Comparison of ENCODE assay signal across 16 cellular contexts in the genomic region with DNA sequence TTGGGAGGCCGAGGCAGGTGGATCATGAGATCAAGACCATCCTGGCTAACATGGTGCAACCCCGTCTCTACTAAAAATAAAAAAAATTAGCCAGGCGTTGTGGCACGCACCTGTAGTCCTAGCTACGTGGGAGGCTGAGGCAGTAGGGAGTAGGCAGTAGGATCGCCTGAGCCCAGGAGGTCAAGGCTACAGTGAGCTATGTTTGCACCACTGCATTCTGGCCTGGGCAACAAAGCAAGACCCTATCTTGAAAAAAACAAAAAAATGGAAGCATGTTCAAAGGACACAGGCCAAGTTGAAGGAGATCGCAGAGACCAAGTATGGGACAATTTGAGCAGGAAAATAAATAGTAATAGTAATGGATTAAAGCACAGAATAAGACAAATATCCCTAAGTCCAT. TPM values are rescaled to one million over a fixed set of nuclear protein-coding genes. Genes with fewer than 3 reads are reported as not detected.
A peak's percentile ranks its signal among the peaks of the same experiment; 100 is the strongest.
DNase-seq lines count a peak whose midpoint lies in the region; ATAC-seq, FAIRE-seq and TF ChIP-seq lines count a peak whose summit lies in the region.
"Had no signal": no experiment of that assay in that cellular context is flagged by ENCODE, and none has a peak within 500 bp of the region (broad histone marks: within the 10 kb centered on the region; RNA-seq: fewer than 3 reads in every experiment).

No MANE protein-coding gene starts in this region.

- peaks cover 20% of the 10 kb centered on the region for H3K79me2 ChIP-seq in HepG2 (ENCODE audit: insufficient read depth, low read length)

- no peaks in the 10 kb centered on the region for H3K9me3 ChIP-seq in HepG2 (ENCODE audit: low read length)
- no peaks in the 10 kb centered on the region for H3K9me3 ChIP-seq in right lobe of liver
- no peaks in the 10 kb centered on the region for H3K9me3 ChIP-seq in esophagus squamous epithelium
- no peaks in the 10 kb centered on the region for H3K9me3 ChIP-seq in uterus
- H3K9me3 ChIP-seq: stomach had no signal

- H3K9ac ChIP-seq in HepG2 (ENCODE audit: insufficient read depth, low read depth, low read length): no peak overlapping the region

- no peak for TF ChIP-seq CTCF in HepG2 (CRISPR knock-in tag; IDR thresholded peaks at IDR 0.05)
- no peak for TF ChIP-seq CTCF in right lobe of liver (IDR thresholded peaks at IDR 0.05)
- no peak for TF ChIP-seq CTCF in esophagus squamous epithelium (IDR thresholded peaks at IDR 0.05)
- TF ChIP-seq CTCF in uterus (IDR thresholded peaks at IDR 0.05): no peak

- intact Hi-C loops in HepG2 (cut with micrococcal nuclease; ENCODE audit: unreplicated experiment): no loop called here
- intact Hi-C loops in right lobe of liver (cut with DNase I): no loop called here
- intact Hi-C loops in esophagus squamous epithelium (cut with DNase I): no loop called here
- intact Hi-C loops in uterus (cut with DNase I; ENCODE audit: low total_unique reads): no loop called here

- in situ Hi-C loops in HepG2 (cut with HindIII; ENCODE audit: extremely low pct_ligation_motif_present, low pct_unique_long_range_greater_than_20kb): no loop called here

- peak overlapping the region; percentile 15 for H3K27ac ChIP-seq in HepG2 (ENCODE audit: extremely low read length, insufficient read depth, low read length)
- H3K27ac ChIP-seq in right lobe of liver: no peak overlapping the region
- peak overlapping the region in 3 of 4 donors; percentile 28 to 67 (median 36) for H3K27ac ChIP-seq in esophagus squamous epithelium
- H3K27ac ChIP-seq in uterus: peak overlapping the region; percentile 23 to 60
- H3K27ac ChIP-seq: stomach had no signal

- no peak for FAIRE-seq in HepG2 (lab: Jason Lieb, UNC)
- FAIRE-seq: GM19239 had no signal

- TF ChIP-seq POLR2A in HepG2 (IDR thresholded peaks at IDR 0.05; ENCODE audit: insufficient read depth in 1 of 2, low read depth in 2 of 2, low read length in 2 of 2) (no peak), right lobe of liver (IDR thresholded peaks at IDR 0.05) (no peak), esophagus squamous epithelium (IDR thresholded peaks at IDR 0.05) (no peak), uterus (IDR thresholded peaks at IDR 0.05) (no peak)

- CTCF ChIA-PET in HepG2 (lab: Yijun Ruan, JAX; ENCODE audit: low intra/inter-chr PET ratio, low total read pairs): no interaction called here

- no peak overlapping the region for H3K4me3 ChIP-seq in HepG2 (replicated peaks in 1 of 3; ENCODE audit: insufficient read depth in 1 of 3, low read depth in 2 of 3, low read length in 3 of 3)
- no peak overlapping the region for H3K4me3 ChIP-seq in right lobe of liver
- no peak overlapping the region for H3K4me3 ChIP-seq in esophagus squamous epithelium
- H3K4me3 ChIP-seq in uterus: no peak overlapping the region
- H3K4me3 ChIP-seq: stomach had no signal

- 87% methylated on average over 7 of the region's 7 CpGs for WGBS in HepG2 (ENCODE audit: low lambda C conversion rate)
- 81% methylated on average over 7 of the region's 7 CpGs for WGBS in right lobe of liver (ENCODE audit: insufficient coverage, low coverage, low lambda C conversion rate, missing lambda C conversion rate)
- 72 to 74% methylated on average over 6 to 7 of the region's 7 CpGs for WGBS in esophagus squamous epithelium, 2 donors

- H3K27me3 ChIP-seq in HepG2 (ENCODE audit: control insufficient read depth in 1 of 2, insufficient read depth in 2 of 2, low read length in 2 of 2) (no peaks in the 10 kb centered on the region; a peak in 1 of 5 replicates), right lobe of liver (no peaks in the 10 kb centered on the region), esophagus squamous epithelium (no peaks in the 10 kb centered on the region), uterus (no peaks in the 10 kb centered on the region)
- H3K27me3 ChIP-seq: stomach had no signal

- H3K4me1 ChIP-seq in HepG2 (ENCODE audit: insufficient read depth, low read length): peaks cover 18% of the 10 kb centered on the region; the same call in 1 of the 2 replicates
- no peaks in the 10 kb centered on the region for H3K4me1 ChIP-seq in right lobe of liver
- peaks cover 0 to 15% (median 5%) of the 10 kb centered on the region in 3 donors for H3K4me1 ChIP-seq in esophagus squamous epithelium
- no peaks in the 10 kb centered on the region for H3K4me1 ChIP-seq in uterus

- POLR2A ChIA-PET in HepG2 (lab: Yijun Ruan, JAX): interaction anchor here (1.1 to 1.6 kb wide), 3 partner anchors 15 to 37 kb away, joined by 3 to 6 read pairs (median 4); a partner anchor contains a TSS

- no peak for TF ChIP-seq RAD21 in HepG2 (CRISPR knock-in tag; IDR thresholded peaks at IDR 0.05)

- TF ChIP-seq EP300 in HepG2 (IDR thresholded peaks at IDR 0.05; ENCODE audit: low read depth in 2 of 2, low read length in 2 of 2) (no peak), HepG2 (CRISPR knock-in tag; IDR thresholded peaks at IDR 0.05; ENCODE audit: borderline replicate concordance) (no peak)

- H2AFZ ChIP-seq in HepG2 (ENCODE audit: low read length): no peak overlapping the region

- H3K4me2 ChIP-seq in HepG2 (ENCODE audit: low read depth, low read length): no peak overlapping the region

- no peaks in the 10 kb centered on the region for H4K20me1 ChIP-seq in HepG2 (ENCODE audit: insufficient read depth, low read length)

- ATAC-seq in HepG2 (no peak), right lobe of liver (no peak)

- no peak for DNase-seq in HepG2 (ENCODE audit: low spot score)
- DNase-seq in right lobe of liver: no peak
- DNase-seq in esophagus squamous epithelium (lab: John Stamatoyannopoulos, UW): no peak
- no peak for DNase-seq in uterus
- no peak for DNase-seq in NOMO-1 treated with DMSO at 0.1 percent for 48 hours (lab: John Stamatoyannopoulos, UW; ENCODE audit: unreplicated experiment)
- no peak for DNase-seq in SIG-M5 (lab: John Stamatoyannopoulos, UW)
- DNase-seq: activated CD4-positive, alpha-beta T cell treated with anti-CD3 and anti-CD28 coated beads for 48 hours; activated naive CD8-positive, alpha-beta T cell treated with anti-CD3 and anti-CD28 coated beads for 36 hours; activated T-cell treated with anti-CD3 and anti-CD28 coated beads, Interleukin-2, amount 50 U/mL, for 1 hour; caudate nucleus; effector CD4-positive, alpha-beta T cell; NCI-H1930; NCI-H524; retina; stomach had no signal

- no TSS peak for BruUV-seq in HepG2 (replicated peaks; lab: Mats Ljungman, UMichigan)

- H3K36me3 ChIP-seq in HepG2 (replicated peaks in 1 of 2; ENCODE audit: control insufficient read depth in 1 of 2, insufficient read depth in 2 of 2, low read length in 2 of 2) (peaks cover 25 to 63% of the 10 kb centered on the region in 2 experiments), right lobe of liver (peaks cover 0 to 23% (median 2%) of the 10 kb centered on the region in 4 donors), esophagus squamous epithelium (peaks cover 0 to 61% (median 0%) of the 10 kb centered on the region in 3 donors), uterus (no peaks in the 10 kb centered on the region)

RNA-seq across cellular contexts. Expression of a gene that starts 14.2 kb away (rescaled TPM):
- total RNA-seq in HepG2 (2016; rRNA removed; fragmentation: Illumina TruSeq; extraction: Trizol): 65.6 and 100 TPM in 2 replicates
- total RNA-seq in HepG2 (2016; cell fraction: cytosol; rRNA removed; fragmentation: Illumina TruSeq; extraction: Trizol; ENCODE audit: low read depth): 7.2 and 7.6 TPM in 2 replicates
- 68.5 and 86.5 TPM in 2 replicates for total RNA-seq in HepG2 (2016; cell fraction: insoluble cytoplasmic fraction; rRNA removed; fragmentation: Illumina TruSeq; extraction: Trizol)
- 25.1 and 25.2 TPM in 2 replicates for total RNA-seq in HepG2 (2016; cell fraction: membrane; rRNA removed; fragmentation: Illumina TruSeq; extraction: Trizol)
- 57.8 and 60.8 TPM in 2 replicates for total RNA-seq in HepG2 (2016; cell fraction: nucleus; rRNA removed; fragmentation: Illumina TruSeq; extraction: Trizol)
- polyA plus RNA-seq in HepG2 (2011; rRNA removed): 42.8 and 51.1 TPM in 2 replicates
- polyA plus RNA-seq in HepG2 (2011; cell fraction: cytosol; rRNA removed): 32.2 and 41.0 TPM in 2 replicates
- polyA plus RNA-seq in HepG2 (2011; cell fraction: nucleus; rRNA removed): 46.7 and 50.4 TPM in 2 replicates
- polyA plus RNA-seq in HepG2 (2012): 31.0 and 53.6 TPM in 2 replicates
- 3.4 and 4.5 TPM in 2 replicates for polyA plus RNA-seq in HepG2 (2016; cell fraction: cytosol; fragmentation: Illumina TruSeq; extraction: Trizol; ENCODE audit: low read depth)
- 56.7 and 71.7 TPM in 2 replicates for polyA plus RNA-seq in HepG2 (2016; cell fraction: insoluble cytoplasmic fraction; fragmentation: Illumina TruSeq; extraction: Trizol; ENCODE audit: low read depth)
- 12.3 and 13.7 TPM in 2 replicates for polyA plus RNA-seq in HepG2 (2016; cell fraction: membrane; fragmentation: Illumina TruSeq; extraction: Trizol; ENCODE audit: low read depth)
- 73.7 and 78.3 TPM in 2 replicates for polyA plus RNA-seq in HepG2 (2016; cell fraction: nucleus; fragmentation: Illumina TruSeq; extraction: Trizol; ENCODE audit: insufficient read depth, low read depth)
- polyA minus RNA-seq in HepG2 (2011; rRNA and poly(A)+ RNA removed; ENCODE audit: low replicate concordance): 92.8 and 252 TPM in 2 replicates
- 51.6 and 71.6 TPM in 2 replicates for polyA minus RNA-seq in HepG2 (2011; cell fraction: cytosol; rRNA and poly(A)+ RNA removed)
- 62.8 and 68.9 TPM in 2 replicates for polyA minus RNA-seq in HepG2 (2011; cell fraction: nucleus; rRNA and poly(A)+ RNA removed)
- 10 to 100 TPM in 2 of 6 experiments, 1 to 10 TPM in 4; 6.2 to 40.9 (median 8.4) TPM for total RNA-seq in right lobe of liver
- 10 to 100 TPM; 25.6 to 73.2 (median 55.9) TPM for total RNA-seq in esophagus squamous epithelium
- 100 to 1,000 TPM in 1 of 4 donors, 10 to 100 TPM in 2, 1 to 10 TPM in 1; 2.8 to 145 (median 19.3) TPM for total RNA-seq in uterus

RNA-seq across cellular contexts. Expression of a gene that starts 15.0 kb away (rescaled TPM):
- total RNA-seq in HepG2 (2016; rRNA removed; fragmentation: Illumina TruSeq; extraction: Trizol) (278 and 343 TPM in 2 replicates), right lobe of liver (100 to 1,000 TPM in 1 of 6 experiments, 10 to 100 TPM in 5; 38.2 to 104 (median 80.2) TPM), esophagus squamous epithelium (10 to 100 TPM; 36.3 to 95.5 (median 72.6) TPM), uterus (10 to 100 TPM; 14.1 to 83.7 (median 36.4) TPM)
- 189 and 218 TPM in 2 replicates for total RNA-seq in HepG2 (2016; cell fraction: cytosol; rRNA removed; fragmentation: Illumina TruSeq; extraction: Trizol; ENCODE audit: low read depth)
- total RNA-seq in HepG2 (2016; cell fraction: insoluble cytoplasmic fraction; rRNA removed; fragmentation: Illumina TruSeq; extraction: Trizol): 286 and 361 TPM in 2 replicates
- 199 and 207 TPM in 2 replicates for total RNA-seq in HepG2 (2016; cell fraction: membrane; rRNA removed; fragmentation: Illumina TruSeq; extraction: Trizol)
- 80.6 and 104 TPM in 2 replicates for total RNA-seq in HepG2 (2016; cell fraction: nucleus; rRNA removed; fragmentation: Illumina TruSeq; extraction: Trizol)
- polyA plus RNA-seq in HepG2 (2011; rRNA removed): 52.5 and 64.8 TPM in 2 replicates
- 82.5 and 89.0 TPM in 2 replicates for polyA plus RNA-seq in HepG2 (2011; cell fraction: cytosol; rRNA removed)
- 20.2 and 20.8 TPM in 2 replicates for polyA plus RNA-seq in HepG2 (2011; cell fraction: nucleus; rRNA removed)
- 128 and 181 TPM in 2 replicates for polyA plus RNA-seq in HepG2 (2012)
- 188 and 220 TPM in 2 replicates for polyA plus RNA-seq in HepG2 (2016; cell fraction: cytosol; fragmentation: Illumina TruSeq; extraction: Trizol; ENCODE audit: low read depth)
- 342 and 349 TPM in 2 replicates for polyA plus RNA-seq in HepG2 (2016; cell fraction: insoluble cytoplasmic fraction; fragmentation: Illumina TruSeq; extraction: Trizol; ENCODE audit: low read depth)
- polyA plus RNA-seq in HepG2 (2016; cell fraction: membrane; fragmentation: Illumina TruSeq; extraction: Trizol; ENCODE audit: low read depth): 177 and 178 TPM in 2 replicates
- 114 and 136 TPM in 2 replicates for polyA plus RNA-seq in HepG2 (2016; cell fraction: nucleus; fragmentation: Illumina TruSeq; extraction: Trizol; ENCODE audit: insufficient read depth, low read depth)
- polyA minus RNA-seq in HepG2 (2011; rRNA and poly(A)+ RNA removed; ENCODE audit: low replicate concordance): 25.3 and 67.0 TPM in 2 replicates
- polyA minus RNA-seq in HepG2 (2011; cell fraction: cytosol; rRNA and poly(A)+ RNA removed): 12.4 and 18.6 TPM in 2 replicates
- polyA minus RNA-seq in HepG2 (2011; cell fraction: nucleus; rRNA and poly(A)+ RNA removed): 10.1 and 13.3 TPM in 2 replicates

RNA-seq across cellular contexts. Expression of a gene that starts 26.2 kb away (rescaled TPM):
- 3,038 and 4,052 TPM in 2 replicates for total RNA-seq in HepG2 (2016; rRNA removed; fragmentation: Illumina TruSeq; extraction: Trizol)
- total RNA-seq in HepG2 (2016; cell fraction: cytosol; rRNA removed; fragmentation: Illumina TruSeq; extraction: Trizol; ENCODE audit: low read depth): 4,250 and 4,349 TPM in 2 replicates
- total RNA-seq in HepG2 (2016; cell fraction: insoluble cytoplasmic fraction; rRNA removed; fragmentation: Illumina TruSeq; extraction: Trizol): 3,016 and 4,088 TPM in 2 replicates
- 3,384 and 3,615 TPM in 2 replicates for total RNA-seq in HepG2 (2016; cell fraction: membrane; rRNA removed; fragmentation: Illumina TruSeq; extraction: Trizol)
- total RNA-seq in HepG2 (2016; cell fraction: nucleus; rRNA removed; fragmentation: Illumina TruSeq; extraction: Trizol): 1,080 and 1,144 TPM in 2 replicates
- polyA plus RNA-seq in HepG2 (2011; rRNA removed): 12,395 and 12,722 TPM in 2 replicates
- 13,143 and 20,886 TPM in 2 replicates for polyA plus RNA-seq in HepG2 (2011; cell fraction: cytosol; rRNA removed)
- 4,563 and 5,385 TPM in 2 replicates for polyA plus RNA-seq in HepG2 (2011; cell fraction: nucleus; rRNA removed)
- polyA plus RNA-seq in HepG2 (2012): 4,491 and 5,608 TPM in 2 replicates
- polyA plus RNA-seq in HepG2 (2016; cell fraction: cytosol; fragmentation: Illumina TruSeq; extraction: Trizol; ENCODE audit: low read depth): 5,853 and 5,973 TPM in 2 replicates
- 5,263 and 5,331 TPM in 2 replicates for polyA plus RNA-seq in HepG2 (2016; cell fraction: insoluble cytoplasmic fraction; fragmentation: Illumina TruSeq; extraction: Trizol; ENCODE audit: low read depth)
- 4,187 and 4,205 TPM in 2 replicates for polyA plus RNA-seq in HepG2 (2016; cell fraction: membrane; fragmentation: Illumina TruSeq; extraction: Trizol; ENCODE audit: low read depth)
- 2,003 and 2,068 TPM in 2 replicates for polyA plus RNA-seq in HepG2 (2016; cell fraction: nucleus; fragmentation: Illumina TruSeq; extraction: Trizol; ENCODE audit: insufficient read depth, low read depth)
- polyA minus RNA-seq in HepG2 (2011; rRNA and poly(A)+ RNA removed; ENCODE audit: low replicate concordance): 14,131 and 14,841 TPM in 2 replicates
- 5,645 and 5,680 TPM in 2 replicates for polyA minus RNA-seq in HepG2 (2011; cell fraction: cytosol; rRNA and poly(A)+ RNA removed)
- 1,044 and 1,523 TPM in 2 replicates for polyA minus RNA-seq in HepG2 (2011; cell fraction: nucleus; rRNA and poly(A)+ RNA removed)
- total RNA-seq in right lobe of liver: 1,000 to 10,000 TPM in 4 of 6 experiments, 100 to 1,000 TPM in 2; 788 to 3,247 (median 1,580) TPM
- 1,000 to 10,000 TPM; 2,526 to 4,151 (median 3,597) TPM for total RNA-seq in esophagus squamous epithelium
- total RNA-seq in uterus: 1,000 to 10,000 TPM in 2 of 4 donors, 100 to 1,000 TPM in 2; 962 to 1,122 (median 1,020) TPM

RNA-seq across cellular contexts. Expression of a gene that starts 37.6 kb away (rescaled TPM):
- total RNA-seq in HepG2 (2016; rRNA removed; fragmentation: Illumina TruSeq; extraction: Trizol): 0.45 and 2.5 TPM in 2 replicates
- 0.81 TPM in 1 of 2 replicates, not detected in the other for total RNA-seq in HepG2 (2016; cell fraction: cytosol; rRNA removed; fragmentation: Illumina TruSeq; extraction: Trizol; ENCODE audit: low read depth)
- 0.97 and 3.1 TPM in 2 replicates for total RNA-seq in HepG2 (2016; cell fraction: insoluble cytoplasmic fraction; rRNA removed; fragmentation: Illumina TruSeq; extraction: Trizol)
- 0.59 and 0.68 TPM in 2 replicates for total RNA-seq in HepG2 (2016; cell fraction: membrane; rRNA removed; fragmentation: Illumina TruSeq; extraction: Trizol)
- total RNA-seq in HepG2 (2016; cell fraction: nucleus; rRNA removed; fragmentation: Illumina TruSeq; extraction: Trizol): 5.5 and 5.9 TPM in 2 replicates
- polyA plus RNA-seq in HepG2 (2011; rRNA removed): 7.4 and 8.0 TPM in 2 replicates
- polyA plus RNA-seq in HepG2 (2011; cell fraction: cytosol; rRNA removed): 2.5 and 2.8 TPM in 2 replicates
- 25.6 and 29.4 TPM in 2 replicates for polyA plus RNA-seq in HepG2 (2011; cell fraction: nucleus; rRNA removed)
- polyA plus RNA-seq in HepG2 (2012): 3.2 and 3.5 TPM in 2 replicates
- 0.18 and 0.24 TPM in 2 replicates for polyA plus RNA-seq in HepG2 (2016; cell fraction: cytosol; fragmentation: Illumina TruSeq; extraction: Trizol; ENCODE audit: low read depth)
- 1.4 and 2.2 TPM in 2 replicates for polyA plus RNA-seq in HepG2 (2016; cell fraction: insoluble cytoplasmic fraction; fragmentation: Illumina TruSeq; extraction: Trizol; ENCODE audit: low read depth)
- 0.49 and 0.91 TPM in 2 replicates for polyA plus RNA-seq in HepG2 (2016; cell fraction: membrane; fragmentation: Illumina TruSeq; extraction: Trizol; ENCODE audit: low read depth)
- 12.1 and 15.4 TPM in 2 replicates for polyA plus RNA-seq in HepG2 (2016; cell fraction: nucleus; fragmentation: Illumina TruSeq; extraction: Trizol; ENCODE audit: insufficient read depth, low read depth)
- 5.9 and 16.5 TPM in 2 replicates for polyA minus RNA-seq in HepG2 (2011; rRNA and poly(A)+ RNA removed; ENCODE audit: low replicate concordance)
- polyA minus RNA-seq in HepG2 (2011; cell fraction: cytosol; rRNA and poly(A)+ RNA removed): 0.99 and 1.8 TPM in 2 replicates
- polyA minus RNA-seq in HepG2 (2011; cell fraction: nucleus; rRNA and poly(A)+ RNA removed): 9.4 and 13.9 TPM in 2 replicates
- total RNA-seq in right lobe of liver: 1 to 10 TPM; 3.5 to 6.5 (median 6.0) TPM
- 1 to 10 TPM; 1.2 to 9.1 (median 5.1) TPM for total RNA-seq in esophagus squamous epithelium
- total RNA-seq in uterus: 10 to 100 TPM in 1 of 4 donors, 1 to 10 TPM in 3; 1.0 to 17.7 (median 6.8) TPM

RNA-seq across cellular contexts. Expression of a gene that starts 47.8 kb away (rescaled TPM):
- total RNA-seq in HepG2 (2016; rRNA removed; fragmentation: Illumina TruSeq; extraction: Trizol) (7.0 and 12.8 TPM in 2 replicates), right lobe of liver (1 to 10 TPM; 5.5 to 9.3 (median 7.4) TPM), esophagus squamous epithelium (1 to 10 TPM in 3 of 4 donors, under 1 TPM in 1; 0.76 to 7.4 (median 2.7) TPM), uterus (10 to 100 TPM; 17.1 to 50.6 (median 32.8) TPM)
- 2.3 and 2.6 TPM in 2 replicates for total RNA-seq in HepG2 (2016; cell fraction: cytosol; rRNA removed; fragmentation: Illumina TruSeq; extraction: Trizol; ENCODE audit: low read depth)
- total RNA-seq in HepG2 (2016; cell fraction: insoluble cytoplasmic fraction; rRNA removed; fragmentation: Illumina TruSeq; extraction: Trizol): 6.1 and 12.5 TPM in 2 replicates
- total RNA-seq in HepG2 (2016; cell fraction: membrane; rRNA removed; fragmentation: Illumina TruSeq; extraction: Trizol): 4.1 and 5.9 TPM in 2 replicates
- 13.7 and 16.1 TPM in 2 replicates for total RNA-seq in HepG2 (2016; cell fraction: nucleus; rRNA removed; fragmentation: Illumina TruSeq; extraction: Trizol)
- 14.6 and 18.3 TPM in 2 replicates for polyA plus RNA-seq in HepG2 (2011; rRNA removed)
- 7.8 and 9.6 TPM in 2 replicates for polyA plus RNA-seq in HepG2 (2011; cell fraction: cytosol; rRNA removed)
- 132 TPM in 2 replicates for polyA plus RNA-seq in HepG2 (2011; cell fraction: nucleus; rRNA removed)
- polyA plus RNA-seq in HepG2 (2012): 8.0 and 11.7 TPM in 2 replicates
- 1.9 TPM in 2 replicates for polyA plus RNA-seq in HepG2 (2016; cell fraction: cytosol; fragmentation: Illumina TruSeq; extraction: Trizol; ENCODE audit: low read depth)
- polyA plus RNA-seq in HepG2 (2016; cell fraction: insoluble cytoplasmic fraction; fragmentation: Illumina TruSeq; extraction: Trizol; ENCODE audit: low read depth): 6.6 and 8.2 TPM in 2 replicates
- 3.2 and 3.5 TPM in 2 replicates for polyA plus RNA-seq in HepG2 (2016; cell fraction: membrane; fragmentation: Illumina TruSeq; extraction: Trizol; ENCODE audit: low read depth)
- 54.2 and 55.8 TPM in 2 replicates for polyA plus RNA-seq in HepG2 (2016; cell fraction: nucleus; fragmentation: Illumina TruSeq; extraction: Trizol; ENCODE audit: insufficient read depth, low read depth)
- 0.61 and 11.8 TPM in 2 replicates for polyA minus RNA-seq in HepG2 (2011; rRNA and poly(A)+ RNA removed; ENCODE audit: low replicate concordance)
- 2.9 and 3.4 TPM in 2 replicates for polyA minus RNA-seq in HepG2 (2011; cell fraction: cytosol; rRNA and poly(A)+ RNA removed)
- polyA minus RNA-seq in HepG2 (2011; cell fraction: nucleus; rRNA and poly(A)+ RNA removed): 12.5 and 14.4 TPM in 2 replicates

Comparison
In these comparisons a context has a peak if more than half of its experiments do, and no peak if none do; other contexts are left out.
1. H3K27ac ChIP-seq: peak in HepG2 (single experiment), esophagus squamous epithelium (3 of 4) and uterus (2 of 2); none in right lobe of liver (0 of 3).